ENCODE assay signal across 21 cellular contexts in the genomic region with DNA sequence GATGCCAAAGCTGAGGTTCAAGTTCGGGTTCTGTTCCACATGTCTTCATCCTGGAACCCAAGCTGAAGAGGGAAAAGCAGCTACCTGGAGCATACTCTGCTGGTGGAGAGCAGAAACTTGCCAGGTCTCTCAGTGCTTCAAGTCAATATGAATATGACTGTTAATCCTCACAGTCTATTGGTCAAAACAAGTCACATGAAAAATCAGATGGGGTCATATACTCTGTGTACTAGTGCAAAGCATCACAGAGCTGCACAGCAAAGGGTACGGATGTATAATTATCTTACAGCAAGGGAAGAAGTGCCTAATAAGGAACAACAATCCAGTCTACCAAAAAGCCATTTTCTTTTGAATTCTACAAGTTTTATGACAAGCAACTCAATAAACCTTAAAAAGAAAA. TPM values are rescaled to one million over a fixed set of nuclear protein-coding genes. Genes with fewer than 3 reads are reported as not detected.
A peak's percentile ranks its signal among the peaks of the same experiment; 100 is the strongest.
DNase-seq lines count a peak whose midpoint lies in the region; ATAC-seq and TF ChIP-seq lines count a peak whose summit lies in the region.
"Had no signal": no experiment of that assay in that cellular context is flagged by ENCODE, and none has a peak within 500 bp of the region (broad histone marks: within the 10 kb centered on the region; RNA-seq: fewer than 3 reads in every experiment).

No MANE protein-coding gene starts in this region.

- no peaks in the 10 kb centered on the region for H3K9me3 ChIP-seq in BLaER1 treated with 17β-estradiol and CSF1 and Interleukin-3, amounts not matched to agents 10 nM and 100 nM (replicated peaks in 1 of 11)
- H3K9me3 ChIP-seq in SU-DHL-6 (ENCODE audit: insufficient read depth, low read length), result no peaks in the 10 kb centered on the region

- H3K4me1 ChIP-seq in BLaER1 treated with 17β-estradiol and CSF1 and Interleukin-3, amounts not matched to agents 10 nM and 100 nM, result peaks cover 31 to 60% (median 40%) of the 10 kb centered on the region in 10 experiments

- H3K4me2 ChIP-seq in BLaER1 treated with 17β-estradiol and CSF1 and Interleukin-3, amounts not matched to agents 10 nM and 100 nM, result peak overlapping the region; percentile 44 to 90 (median 73); a peak in 20 of 22 replicates
- H3K4me2 ChIP-seq in SU-DHL-6 (ENCODE audit: low read depth, low read length, poor library complexity, severe bottlenecking), result peak overlapping the region; percentile 52
- H3K4me2 ChIP-seq: smooth muscle cell had no signal

- no peaks in the 10 kb centered on the region for H3K27me3 Mint-ChIP-seq in immature natural killer cell (ENCODE audit: low read depth in 3 of 3)

- H3K36me3 Mint-ChIP-seq in immature natural killer cell, result peaks cover 0 to 8% (median 6%) of the 10 kb centered on the region in 3 donors

- ATAC-seq in GM19395 (IDR thresholded peaks at IDR 0.05; ENCODE audit: unreplicated experiment) (peak; percentile 20), GM19035 (IDR thresholded peaks at IDR 0.05; ENCODE audit: unreplicated experiment) (no peak), HG03457 (IDR thresholded peaks at IDR 0.05; ENCODE audit: unreplicated experiment) (no peak)

- peaks cover 0 to 18% (median 0%) of the 10 kb centered on the region in 11 experiments; a peak in 5 of 22 replicates for H4K20me1 ChIP-seq in BLaER1 treated with 17β-estradiol and CSF1 and Interleukin-3, amounts not matched to agents 10 nM and 100 nM
- H4K20me1 ChIP-seq in SU-DHL-6 (ENCODE audit: low read depth, low read length), result no peaks in the 10 kb centered on the region

- peak overlapping the region in 7 of 11 experiments; percentile 44 to 76 (median 70); a peak in 13 of 22 replicates for H3K27ac ChIP-seq in BLaER1 treated with 17β-estradiol and CSF1 and Interleukin-3, amounts not matched to agents 10 nM and 100 nM
- H3K27ac ChIP-seq in SU-DHL-6 (ENCODE audit: low read depth, low read length), result peak overlapping the region; percentile 61

- H3K79me2 ChIP-seq in SU-DHL-6 (ENCODE audit: insufficient read depth, low read length), result peaks cover 84% of the 10 kb centered on the region

- no peak for TF ChIP-seq CTCF in SU-DHL-6 (IDR thresholded peaks at IDR 0.05; ENCODE audit: insufficient read depth, low read length, poor library complexity, severe bottlenecking)

- no peak overlapping the region for H2AFZ ChIP-seq in SU-DHL-6 (ENCODE audit: low read depth, low read length, severe bottlenecking)

- DNase-seq in immature natural killer cell (no peak), iPS-NIHi11 (ENCODE audit: low spot score) (no peak), NCI-H2171 (lab: John Stamatoyannopoulos, UW) (no peak)
- DNase-seq: activated CD4-positive, alpha-beta T cell treated with anti-CD3 and anti-CD28 coated beads for 1 hour; activated gamma-delta T cell; DMS79 treated with DMSO at 0.1 percent for 48 hours; H7; left colon; MM.1S; NCI-H1930; NCI-H446 treated with DMSO at 0.1 percent for 48 hours; stimulated activated CD4-positive, alpha-beta T cell treated with anti-CD3 and anti-CD28 coated beads, Interleukin-4, amount 100 ng/mL, for 4 hours; SW 1271 had no signal

- peaks cover 48 to 77% of the 10 kb centered on the region in 2 donors for H3K4me1 Mint-ChIP-seq in immature natural killer cell
- H3K4me1 Mint-ChIP-seq: neural crest cell had no signal

- H3K27me3 ChIP-seq in BLaER1 treated with 17β-estradiol and CSF1 and Interleukin-3, amounts not matched to agents 10 nM and 100 nM, result peaks cover 0 to 16% (median 0%) of the 10 kb centered on the region in 11 experiments; a peak in 2 of 22 replicates
- H3K27me3 ChIP-seq in SU-DHL-6 (ENCODE audit: low read length), result no peaks in the 10 kb centered on the region

- H3K36me3 ChIP-seq in BLaER1 treated with 17β-estradiol and CSF1 and Interleukin-3, amounts not matched to agents 10 nM and 100 nM, result peaks cover 0 to 10% (median 0%) of the 10 kb centered on the region in 11 experiments; a peak in 2 of 22 replicates
- H3K36me3 ChIP-seq in SU-DHL-6 (ENCODE audit: low read length), result peaks cover 10% of the 10 kb centered on the region

- peaks cover 22% of the 10 kb centered on the region for H3F3A ChIP-seq in SU-DHL-6 (ENCODE audit: insufficient read depth)

- peak overlapping the region in 1 of 5 donors; percentile 13 for H3K4me3 Mint-ChIP-seq in immature natural killer cell
- H3K4me3 Mint-ChIP-seq: neural crest cell had no signal

- H3K4me3 ChIP-seq in BLaER1 treated with 17β-estradiol and CSF1 and Interleukin-3, amounts not matched to agents 10 nM and 100 nM, result peak overlapping the region in 1 of 10 experiments; percentile 17; a peak in 1 of 20 replicates
- no peak overlapping the region for H3K4me3 ChIP-seq in SU-DHL-6 (ENCODE audit: insufficient read depth, low read length, poor library complexity, severe bottlenecking)
- H3K4me3 ChIP-seq: smooth muscle cell had no signal

- H3K9me3 Mint-ChIP-seq in immature natural killer cell, result no peaks in the 10 kb centered on the region
- H3K9me3 Mint-ChIP-seq: neural crest cell had no signal

- peak overlapping the region in 5 of 6 donors; percentile 31 to 74 (median 42) for H3K27ac Mint-ChIP-seq in immature natural killer cell

- peak overlapping the region in 2 of 11 experiments; percentile 52 to 53; a peak in 3 of 22 replicates for H3K9ac ChIP-seq in BLaER1 treated with 17β-estradiol and CSF1 and Interleukin-3, amounts not matched to agents 10 nM and 100 nM
- H3K9ac ChIP-seq in SU-DHL-6 (ENCODE audit: low read length), result 0 out of 2 replicates have a peak overlapping the region, but pooled peaks have one; percentile 6

- H3K9me2 ChIP-seq in SU-DHL-6 (replicated peaks; ENCODE audit: insufficient read depth, low read length), result no peaks in the 10 kb centered on the region

RNA-seq across cellular contexts. Expression of gene NCOA7, which starts 11.6 kb away (rescaled TPM):
- polyA plus RNA-seq in immature natural killer cell, result 10 to 100 TPM; 10.2 to 48.1 (median 16.1) TPM

RNA-seq across cellular contexts. Expression of gene HEY2, which starts 53.0 kb away (rescaled TPM):
- polyA plus RNA-seq in immature natural killer cell, result 1 to 10 TPM in 1 of 3 donors, under 1 TPM in 2; 0.72 to 2.1 (median 0.76) TPM
- polyA plus RNA-seq: AG04450 had no signal
